ENCODE assay signal across 8 cellular contexts in genomic region chr12:3168775-3169221, GRCh38.
DNase-seq lines count a peak whose midpoint lies in the region; ATAC-seq lines count a peak whose summit lies in the region.

No MANE protein-coding gene starts in this region.

- intact Hi-C loops in cardiac septum (cut with DNase I) = no loop called here

- no peak for ATAC-seq in GM18511 (IDR thresholded peaks at IDR 0.05; ENCODE audit: unreplicated experiment)

- in situ Hi-C loops in ACHN (cut with HindIII; ENCODE audit: low pct_ligation_motif_present, low pct_unique_long_range_greater_than_20kb, low sequenced_read_pairs) = no loop called here

- DNase-seq in ACHN (peak; percentile 97), HCEC 1CT (peak; percentile 92), anterior cingulate cortex (lab: John Stamatoyannopoulos, UW) (peak in 31 of 58 donors; percentile 2 to 66 (median 18)), lung microvascular endothelial cell (ENCODE audit: low read depth in 2 of 2) (peak; percentile 46 to 95), SKM-1 (lab: John Stamatoyannopoulos, UW; ENCODE audit: unreplicated experiment) (no peak), cardiac septum (ENCODE audit: low spot score) (no peak), middle frontal gyrus (ENCODE audit: extremely low spot score, low spot score) (no peak)

Comparison
In these comparisons a context has a peak if more than half of its experiments do, and no peak if none do; other contexts are left out.
1. DNase-seq: peak in ACHN (single experiment), HCEC 1CT (single experiment), anterior cingulate cortex (31 of 58) and lung microvascular endothelial cell (2 of 2); none in SKM-1 (single experiment), cardiac septum (single experiment) and middle frontal gyrus (single experiment).